ENCODE assay signal across 8 cellular contexts in genomic region chr4:139761461-139761860, GRCh38.
DNase-seq lines count a peak whose midpoint lies in the region; ATAC-seq and TF ChIP-seq lines count a peak whose summit lies in the region.

No MANE protein-coding gene starts in this region.

- no peaks in the 10 kb centered on the region for H3K4me1 Mint-ChIP-seq in activated T-helper 1 cell treated with anti-CD3 and anti-CD28 coated beads, Interleukin-12 subunit alpha, Interleukin-12 subunit beta, Interleukin-2, Interleukin-4 antibody, amounts not matched to agents 30 ng/mL and 10 ng/mL and 1 ng/mL, durations not matched to agents 14 hours and 24 hours and 36 hours (ENCODE audit: low read depth)

- H3K27ac Mint-ChIP-seq in activated T-helper 1 cell treated with anti-CD3 and anti-CD28 coated beads, Interleukin-12 subunit alpha, Interleukin-12 subunit beta, Interleukin-2, Interleukin-4 antibody, amounts not matched to agents 30 ng/mL and 10 ng/mL and 1 ng/mL, durations not matched to agents 14 hours and 24 hours and 36 hours, result no peak overlapping the region

- intact Hi-C loops in activated T-helper 1 cell treated with anti-CD3 and anti-CD28 coated beads, Interleukin-12 subunit alpha, Interleukin-12 subunit beta, Interleukin-2, Interleukin-4 antibody, amounts not matched to agents 30 ng/mL and 10 ng/mL and 1 ng/mL, durations not matched to agents 14 hours and 24 hours and 36 hours (cut with micrococcal nuclease), result no loop called here

- no peak overlapping the region for H3K4me3 Mint-ChIP-seq in activated T-helper 1 cell treated with anti-CD3 and anti-CD28 coated beads, Interleukin-12 subunit alpha, Interleukin-12 subunit beta, Interleukin-2, Interleukin-4 antibody, amounts not matched to agents 30 ng/mL and 10 ng/mL and 1 ng/mL, durations not matched to agents 14 hours and 24 hours and 36 hours

- DNase-seq in AG08396 (ENCODE audit: low spot score) (peak; percentile 31), NCI-H524 treated with DMSO at 0.1 percent for 48 hours (lab: John Stamatoyannopoulos, UW) (peak; percentile 75), foreskin fibroblast (peak in 1 of 2 donors; percentile 21)
- no peak for DNase-seq in activated T-helper 1 cell treated with anti-CD3 and anti-CD28 coated beads, Interleukin-12 subunit alpha, Interleukin-12 subunit beta, Interleukin-2, Interleukin-4 antibody, amounts not matched to agents 30 ng/mL and 10 ng/mL and 1 ng/mL, durations not matched to agents 14 hours and 24 hours and 36 hours (ENCODE audit: low spot score)
- DNase-seq in effector CD8-positive, alpha-beta T cell (lab: John Stamatoyannopoulos, UW), result no peak
- DNase-seq in effector CD4-positive, alpha-beta T cell, result no peak

- no peaks in the 10 kb centered on the region for H3K9me3 Mint-ChIP-seq in activated T-helper 1 cell treated with anti-CD3 and anti-CD28 coated beads, Interleukin-12 subunit alpha, Interleukin-12 subunit beta, Interleukin-2, Interleukin-4 antibody, amounts not matched to agents 30 ng/mL and 10 ng/mL and 1 ng/mL, durations not matched to agents 14 hours and 24 hours and 36 hours

- no peak overlapping the region for H3K4me3 ChIP-seq in foreskin fibroblast (ENCODE audit: low read depth in 1 of 2, low read length in 2 of 2)

- peaks cover 11% of the 10 kb centered on the region for H3K27me3 Mint-ChIP-seq in activated T-helper 1 cell treated with anti-CD3 and anti-CD28 coated beads, Interleukin-12 subunit alpha, Interleukin-12 subunit beta, Interleukin-2, Interleukin-4 antibody, amounts not matched to agents 30 ng/mL and 10 ng/mL and 1 ng/mL, durations not matched to agents 14 hours and 24 hours and 36 hours (ENCODE audit: insufficient read depth)

- H3K36me3 Mint-ChIP-seq in activated T-helper 1 cell treated with anti-CD3 and anti-CD28 coated beads, Interleukin-12 subunit alpha, Interleukin-12 subunit beta, Interleukin-2, Interleukin-4 antibody, amounts not matched to agents 30 ng/mL and 10 ng/mL and 1 ng/mL, durations not matched to agents 14 hours and 24 hours and 36 hours (ENCODE audit: low read depth), result no peaks in the 10 kb centered on the region

- ATAC-seq in GM21423 (IDR thresholded peaks at IDR 0.05; ENCODE audit: unreplicated experiment) (peak; percentile 68), HG02588 (IDR thresholded peaks at IDR 0.05; ENCODE audit: unreplicated experiment) (no peak)

- TF ChIP-seq CTCF in foreskin fibroblast (IDR thresholded peaks at IDR 0.05; ENCODE audit: low read depth, low read length), result peak; percentile 25

Comparison
In these comparisons a context has a peak if more than half of its experiments do, and no peak if none do; other contexts are left out.
1. DNase-seq: peak in AG08396 (single experiment) and NCI-H524 treated with DMSO at 0.1 percent for 48 hours (single experiment); none in activated T-helper 1 cell treated with anti-CD3 and anti-CD28 coated beads, Interleukin-12 subunit alpha, Interleukin-12 subunit beta, Interleukin-2, Interleukin-4 antibody, amounts not matched to agents 30 ng/mL and 10 ng/mL and 1 ng/mL, durations not matched to agents 14 hours and 24 hours and 36 hours (single experiment), effector CD8-positive, alpha-beta T cell (single experiment) and effector CD4-positive, alpha-beta T cell (single experiment).